In genomic region chr4:138672393-138672976, GRCh38 we compare ENCODE assay signal across 12 cellular contexts.
A peak's percentile ranks its signal among the peaks of the same experiment; 100 is the strongest.
DNase-seq lines count a peak whose midpoint lies in the region; ATAC-seq, FAIRE-seq and TF ChIP-seq lines count a peak whose summit lies in the region.
"Had no signal": no experiment of that assay in that cellular context is flagged by ENCODE, and none has a peak within 500 bp of the region (broad histone marks: within the 10 kb centered on the region; RNA-seq: fewer than 3 reads in every experiment).

No MANE protein-coding gene starts in this region.

- TF ChIP-seq RAD21 in K562 (CRISPR knock-in tag; conservative IDR thresholded peaks at IDR 0.05 in 1 of 2, IDR thresholded peaks at IDR 0.05 in 1 of 2): no peak

- no peak for FAIRE-seq in K562 (lab: Jason Lieb, UNC)

- H2AFZ ChIP-seq in K562 (ENCODE audit: low read depth, low read length): peak overlapping the region; percentile 14

- no peak overlapping the region for H3K27ac Mint-ChIP-seq in activated CD8-positive, alpha-beta T cell treated with anti-CD3 and anti-CD28 coated beads for 36 hours
- H3K27ac Mint-ChIP-seq: dendritic cell treated with granulocyte-macrophage colony-stimulating factor and Interleukin-4, amounts not matched to agents 40 ng/mL and 50 ng/mL, for 4 days had no signal

- H3K4me3 Mint-ChIP-seq in activated CD8-positive, alpha-beta T cell treated with anti-CD3 and anti-CD28 coated beads for 36 hours: no peak overlapping the region
- H3K4me3 Mint-ChIP-seq: dendritic cell treated with granulocyte-macrophage colony-stimulating factor and Interleukin-4, amounts not matched to agents 40 ng/mL and 50 ng/mL, for 4 days had no signal

- no peaks in the 10 kb centered on the region for H3K27me3 ChIP-seq in BLaER1 treated with 17β-estradiol and CSF1 and Interleukin-3, amounts not matched to agents 10 nM and 100 nM
- no peaks in the 10 kb centered on the region for H3K27me3 ChIP-seq in K562 (ENCODE audit: control insufficient read depth in 2 of 2, insufficient read depth in 2 of 2, low read length in 2 of 2)
- H3K27me3 ChIP-seq: thyroid gland had no signal

- peaks cover 0 to 3% (median 1%) of the 10 kb centered on the region in 11 experiments; a peak in 8 of 22 replicates for H3K9me3 ChIP-seq in BLaER1 treated with 17β-estradiol and CSF1 and Interleukin-3, amounts not matched to agents 10 nM and 100 nM (replicated peaks in 1 of 11)
- H3K9me3 ChIP-seq in K562 (replicated peaks; ENCODE audit: control insufficient read depth, insufficient read depth, low read depth, low read length): no peaks in the 10 kb centered on the region
- H3K9me3 ChIP-seq: thyroid gland had no signal

- H3K27ac ChIP-seq in BLaER1 treated with 17β-estradiol and CSF1 and Interleukin-3, amounts not matched to agents 10 nM and 100 nM: 0 out of 22 replicates have a peak overlapping the region, but pooled peaks of 1 of the 11 experiments have one; percentile 29
- peak overlapping the region; percentile 36; the same call in 2 of the 3 replicates for H3K27ac ChIP-seq in K562 (ENCODE audit: extremely low read depth, low read depth, low read length)
- H3K27ac ChIP-seq: thyroid gland had no signal

- peak overlapping the region; percentile 13 to 87 (median 37); a peak in 20 of 22 replicates for H3K4me2 ChIP-seq in BLaER1 treated with 17β-estradiol and CSF1 and Interleukin-3, amounts not matched to agents 10 nM and 100 nM
- H3K4me2 ChIP-seq in K562 (ENCODE audit: insufficient read depth, low read length): peak overlapping the region; percentile 47; the same call in 1 of the 2 replicates

- TF ChIP-seq POLR2A in K562 (conservative IDR thresholded peaks at IDR 0.05): no peak

- ATAC-seq in GM19351 (IDR thresholded peaks at IDR 0.05; ENCODE audit: unreplicated experiment) (peak; percentile 57), HG02885 (IDR thresholded peaks at IDR 0.05; ENCODE audit: poor library complexity, unreplicated experiment) (peak; percentile 78), K562 (no peak)
- no peak for ATAC-seq in activated CD8-positive, alpha-beta T cell treated with anti-CD3 and anti-CD28 coated beads for 36 hours
- ATAC-seq: Panc1 had no signal

- no peak for TF ChIP-seq EP300 in K562 (IDR thresholded peaks at IDR 0.05; ENCODE audit: low read length)

- H3K9ac ChIP-seq in BLaER1 treated with 17β-estradiol and CSF1 and Interleukin-3, amounts not matched to agents 10 nM and 100 nM: no peak overlapping the region
- H3K9ac ChIP-seq in K562 (ENCODE audit: insufficient read depth in 1 of 2, low read depth in 2 of 2, low read length in 2 of 2): no peak overlapping the region; a peak in 1 of 4 replicates

- POLR2A ChIA-PET in K562 (lab: Yijun Ruan, JAX): interaction anchor here (0.6 to 1.1 kb wide), 2 partner anchors 437 to 572 kb away, joined by 3 to 4 read pairs; no protein-coding TSS in a partner anchor
- POLR2A ChIA-PET in activated CD8-positive, alpha-beta T cell treated with anti-CD3 and anti-CD28 coated beads for 36 hours (lab: Charles Lee): no interaction called here

- H3K9me1 ChIP-seq in K562 (ENCODE audit: control insufficient read depth, insufficient read depth, low read length): no peaks in the 10 kb centered on the region

- H3K36me3 ChIP-seq in BLaER1 treated with 17β-estradiol and CSF1 and Interleukin-3, amounts not matched to agents 10 nM and 100 nM: no peaks in the 10 kb centered on the region
- H3K36me3 ChIP-seq in K562 (ENCODE audit: control insufficient read depth, insufficient read depth, low read length): no peaks in the 10 kb centered on the region
- H3K36me3 ChIP-seq: thyroid gland had no signal

- no peaks in the 10 kb centered on the region for H3K9me3 Mint-ChIP-seq in activated CD8-positive, alpha-beta T cell treated with anti-CD3 and anti-CD28 coated beads for 36 hours
- H3K9me3 Mint-ChIP-seq: dendritic cell treated with granulocyte-macrophage colony-stimulating factor and Interleukin-4, amounts not matched to agents 40 ng/mL and 50 ng/mL, for 4 days had no signal

- no peaks in the 10 kb centered on the region for H3K79me2 ChIP-seq in K562 (ENCODE audit: control insufficient read depth, insufficient read depth, low read length)

- intact Hi-C loops in K562 (cut with micrococcal nuclease): loop anchor here (10.0 kb wide), 1 partner anchor 1548 kb away; no protein-coding TSS in a partner anchor
- intact Hi-C loops in activated CD8-positive, alpha-beta T cell treated with anti-CD3 and anti-CD28 coated beads for 36 hours (cut with micrococcal nuclease): no loop called here

- no peaks in the 10 kb centered on the region for H4K20me1 ChIP-seq in BLaER1 treated with 17β-estradiol and CSF1 and Interleukin-3, amounts not matched to agents 10 nM and 100 nM
- H4K20me1 ChIP-seq in K562 (replicated peaks; ENCODE audit: control insufficient read depth, insufficient read depth, low read length): no peaks in the 10 kb centered on the region

- H3K27me3 Mint-ChIP-seq in activated CD8-positive, alpha-beta T cell treated with anti-CD3 and anti-CD28 coated beads for 36 hours: peaks cover 1% of the 10 kb centered on the region

- WGBS in K562 (ENCODE audit: insufficient coverage, low coverage, missing lambda C conversion rate): 54% methylated on average over 7 of the region's 9 CpGs

- H3K4me1 Mint-ChIP-seq in activated CD8-positive, alpha-beta T cell treated with anti-CD3 and anti-CD28 coated beads for 36 hours (ENCODE audit: low read depth): no peaks in the 10 kb centered on the region

- BruUV-seq in K562 (replicated peaks; lab: Mats Ljungman, UMichigan): no TSS peak

- no peaks in the 10 kb centered on the region for H3K36me3 Mint-ChIP-seq in activated CD8-positive, alpha-beta T cell treated with anti-CD3 and anti-CD28 coated beads for 36 hours (ENCODE audit: low read depth)

- in situ Hi-C loops in K562 (cut with MboI): loop anchor here (10.0 kb wide), 1 partner anchor 498 kb away; no protein-coding TSS in a partner anchor

- no peak for TF ChIP-seq CTCF in K562 (IDR thresholded peaks at IDR 0.05 in 2 of 3, conservative IDR thresholded peaks at IDR 0.05 in 1 of 3; ENCODE audit: insufficient read depth in 2 of 3, low read depth in 1 of 3, low read length in 3 of 3)
- TF ChIP-seq CTCF in activated CD8-positive, alpha-beta T cell treated with anti-CD3 and anti-CD28 coated beads for 36 hours (IDR thresholded peaks at IDR 0.05): no peak

- no peak overlapping the region for H3K4me3 ChIP-seq in BLaER1 treated with 17β-estradiol and CSF1 and Interleukin-3, amounts not matched to agents 10 nM and 100 nM
- H3K4me3 ChIP-seq in K562: no peak overlapping the region
- H3K4me3 ChIP-seq: thyroid gland had no signal

- CTCF ChIA-PET in K562 (lab: Yijun Ruan, JAX; ENCODE audit: low intra/inter-chr PET ratio): no interaction called here
- CTCF ChIA-PET in activated CD8-positive, alpha-beta T cell treated with anti-CD3 and anti-CD28 coated beads for 36 hours (lab: Charles Lee): no interaction called here

- peaks cover 29 to 57% (median 46%) of the 10 kb centered on the region in 10 experiments; a peak in 19 of 20 replicates for H3K4me1 ChIP-seq in BLaER1 treated with 17β-estradiol and CSF1 and Interleukin-3, amounts not matched to agents 10 nM and 100 nM
- peaks cover 20 to 39% of the 10 kb centered on the region in 2 experiments; a peak in 4 of 5 replicates for H3K4me1 ChIP-seq in K562 (replicated peaks in 1 of 2; ENCODE audit: control insufficient read depth in 2 of 2, insufficient read depth in 2 of 2, low read length in 2 of 2)

- DNase-seq in K562 (ENCODE audit: extremely low read depth in 1 of 4, low spot score in 3 of 4) (no peak), SIG-M5 (lab: John Stamatoyannopoulos, UW) (no peak), NCI-H2029 treated with DMSO at 0.1 percent for 48 hours (lab: John Stamatoyannopoulos, UW) (no peak), NCI-H345 (lab: John Stamatoyannopoulos, UW) (no peak)
- no peak for DNase-seq in activated CD8-positive, alpha-beta T cell treated with anti-CD3 and anti-CD28 coated beads for 36 hours
- DNase-seq: NCI-H2171 treated with DMSO at 0.1 percent for 48 hours, thyroid gland had no signal

TF ChIP-seq in K562, 482 proteins besides CTCF, POLR2A, EP300 and RAD21:
- TF ChIP-seq TEAD1 (CRISPR knock-in tag; IDR thresholded peaks at IDR 0.05) (no peak), ZFPM2 (CRISPR knock-in tag; IDR thresholded peaks at IDR 0.05) (no peak), ZMIZ1 (IDR thresholded peaks at IDR 0.05; ENCODE audit: low read depth in 2 of 2, low read length in 2 of 2) (no peak), IFI16 (CRISPR knock-in tag; IDR thresholded peaks at IDR 0.05) (no peak), ATF7 (IDR thresholded peaks at IDR 0.05) (no peak), CCAR2 (IDR thresholded peaks at IDR 0.05; ENCODE audit: low read depth, low read length) (no peak), RBM39 (optimal IDR thresholded peaks at IDR 0.05; ENCODE audit: low read depth, low read length) (no peak), KDM1A (IDR thresholded peaks at IDR 0.05) (no peak)
TF ChIP-seq in K562: peak in this region for 0.

Comparison
In these comparisons a context has a peak if more than half of its experiments do, and no peak if none do; other contexts are left out.
1. ATAC-seq: peak in GM19351 (single experiment) and HG02885 (single experiment); none in K562 (single experiment) and activated CD8-positive, alpha-beta T cell treated with anti-CD3 and anti-CD28 coated beads for 36 hours (single experiment).